Comparison of ENCODE assay signal across 22 cellular contexts in the genomic region with DNA sequence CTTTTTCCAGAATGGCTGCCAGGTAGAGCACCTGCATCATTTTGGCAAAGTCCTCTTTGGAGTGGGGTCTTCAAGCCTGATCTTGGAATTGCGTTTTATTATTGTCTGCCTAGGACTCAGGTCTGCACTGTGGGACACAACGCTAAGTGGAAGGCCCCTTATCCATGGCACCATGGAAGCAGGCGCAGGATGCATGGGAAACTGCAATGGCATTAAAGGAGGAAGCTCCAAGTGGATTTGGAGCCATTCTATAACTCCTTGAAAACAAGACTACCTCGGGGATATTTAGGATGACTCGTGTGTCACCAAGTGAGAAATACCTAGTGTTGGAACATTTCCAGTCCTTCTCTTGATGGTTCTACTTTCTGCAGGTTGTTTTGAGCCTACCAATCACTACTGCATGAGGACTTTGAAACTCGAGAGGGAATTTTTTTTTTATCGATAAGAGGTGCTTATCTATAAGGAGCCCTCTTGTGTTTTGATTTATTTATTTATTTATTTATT.
"Had no signal": no experiment of that assay in that cellular context is flagged by ENCODE, and none has a peak within 500 bp of the region (broad histone marks: within the 10 kb centered on the region; RNA-seq: fewer than 3 reads in every experiment).

No MANE protein-coding gene starts in this region.

- DNase-seq: colonic mucosa; effector memory CD4-positive, alpha-beta T cell; erythroblast; hypothalamus; immature natural killer cell; islet precursor cell; kidney glomerular epithelial cell; left ventricle myocardium superior; lower lobe of right lung; naive thymus-derived CD8-positive, alpha-beta T cell; occipital lobe; ovary; posterior cingulate gyrus; psoas muscle; right cardiac atrium; sigmoid colon; stimulated activated CD4-positive, alpha-beta T cell treated with anti-CD3 and anti-CD28 coated beads, Interleukin-2, amount 100 ng/mL, for 24 hours; stimulated activated CD4-positive, alpha-beta T cell treated with anti-CD3 and anti-CD28 coated beads, Interleukin-4, amount 100 ng/mL, for 4 hours; stimulated activated naive CD8-positive, alpha-beta T cell treated with anti-CD3 and anti-CD28 coated beads, Interleukin-15, Interleukin-2, amounts not matched to agents 100 U/mL and 50 U/mL, for 24 hours; upper lobe of left lung had no signal

- H3K27ac Mint-ChIP-seq: dendritic cell treated with granulocyte-macrophage colony-stimulating factor and Interleukin-4, amounts not matched to agents 40 ng/mL and 50 ng/mL, for 4 days; naive thymus-derived CD8-positive, alpha-beta T cell; stimulated activated memory B cell treated with anti-CD40 and anti-IgM and Interleukin-4, amounts not matched to agents 10 μg/mL and 1 μg/mL and 100 μg/mL, for 72 hours had no signal

- H3K27me3 Mint-ChIP-seq: dendritic cell treated with granulocyte-macrophage colony-stimulating factor and Interleukin-4, amounts not matched to agents 40 ng/mL and 50 ng/mL, for 4 days; naive thymus-derived CD8-positive, alpha-beta T cell; stimulated activated memory B cell treated with anti-CD40 and anti-IgM and Interleukin-4, amounts not matched to agents 10 μg/mL and 1 μg/mL and 100 μg/mL, for 72 hours had no signal

- H3K9me3 Mint-ChIP-seq: dendritic cell treated with granulocyte-macrophage colony-stimulating factor and Interleukin-4, amounts not matched to agents 40 ng/mL and 50 ng/mL, for 4 days; immature natural killer cell; naive thymus-derived CD8-positive, alpha-beta T cell; stimulated activated memory B cell treated with anti-CD40 and anti-IgM and Interleukin-4, amounts not matched to agents 10 μg/mL and 1 μg/mL and 100 μg/mL, for 72 hours had no signal

- ATAC-seq: lower lobe of right lung; naive thymus-derived CD8-positive, alpha-beta T cell; psoas muscle; stimulated activated memory B cell treated with anti-CD40 and anti-IgM and Interleukin-4, amounts not matched to agents 10 μg/mL and 1 μg/mL and 100 μg/mL, for 72 hours; stimulated activated naive CD8-positive, alpha-beta T cell treated with anti-CD3 and anti-CD28 coated beads, Interleukin-15, Interleukin-2, amounts not matched to agents 100 U/mL and 50 U/mL, for 24 hours had no signal

- H3K4me3 Mint-ChIP-seq: dendritic cell treated with granulocyte-macrophage colony-stimulating factor and Interleukin-4, amounts not matched to agents 40 ng/mL and 50 ng/mL, for 4 days; immature natural killer cell; naive thymus-derived CD8-positive, alpha-beta T cell; stimulated activated memory B cell treated with anti-CD40 and anti-IgM and Interleukin-4, amounts not matched to agents 10 μg/mL and 1 μg/mL and 100 μg/mL, for 72 hours had no signal
